Comparison of ENCODE assay signal across 11 cellular contexts in genomic region chr6:166542580-166542912, GRCh38. TPM values are rescaled to one million over a fixed set of nuclear protein-coding genes. Genes with fewer than 3 reads are reported as not detected.
A peak's percentile ranks its signal among the peaks of the same experiment; 100 is the strongest.
DNase-seq lines count a peak whose midpoint lies in the region; ATAC-seq and TF ChIP-seq lines count a peak whose summit lies in the region.
"Had no signal": no experiment of that assay in that cellular context is flagged by ENCODE, and none has a peak within 500 bp of the region (broad histone marks: within the 10 kb centered on the region; RNA-seq: fewer than 3 reads in every experiment).

No MANE protein-coding gene starts in this region.

- in situ Hi-C loops in gastrocnemius medialis (cut with MboI; ENCODE audit: low sequenced_read_pairs in 4 of 4) = no loop called here

- DNase-seq in H7 (peak; percentile 81), WTC11 (ENCODE audit: low spot score) (peak; percentile 59), iPS-NIHi11 (ENCODE audit: low spot score) (peak; percentile 82), gastrocnemius medialis (no peak), COLO829 (ENCODE audit: low spot score) (no peak), NCI-H2196 (lab: John Stamatoyannopoulos, UW; ENCODE audit: unreplicated experiment) (no peak)
- DNase-seq: NCI-H2081; stimulated activated naive CD8-positive, alpha-beta T cell treated with anti-CD3 and anti-CD28 coated beads, Interleukin-15, Interleukin-2, amounts not matched to agents 100 U/mL and 50 U/mL, for 24 hours had no signal

- peak overlapping the region; percentile 82; the same call in 1 of the 2 replicates for H3K27ac Mint-ChIP-seq in WTC11

- H3K36me3 ChIP-seq in H7 (replicated peaks; ENCODE audit: control insufficient read depth, insufficient read depth, low read length) (no peaks in the 10 kb centered on the region), gastrocnemius medialis (peaks cover 0 to 4% of the 10 kb centered on the region in 2 donors)

- CTCF ChIA-PET in WTC11 (lab: Charles Lee) = interaction anchor here (2.0 kb wide), 1 partner anchor 30 kb away, joined by 7 read pairs; no protein-coding TSS in a partner anchor

- TF ChIP-seq POLR2A in gastrocnemius medialis (IDR thresholded peaks at IDR 0.05) = no peak

- no peaks in the 10 kb centered on the region for H3K27me3 ChIP-seq in H7 (ENCODE audit: control insufficient read depth, insufficient read depth, low read length)
- no peaks in the 10 kb centered on the region for H3K27me3 ChIP-seq in gastrocnemius medialis

- no peak overlapping the region for H3K4me3 Mint-ChIP-seq in WTC11
- H3K4me3 Mint-ChIP-seq: neural crest cell had no signal

- no peaks in the 10 kb centered on the region for H3K27me3 Mint-ChIP-seq in WTC11 (ENCODE audit: low read depth)

- ATAC-seq in WTC11 (peak; percentile 86), gastrocnemius medialis (no peak), HG03442 (IDR thresholded peaks at IDR 0.05; ENCODE audit: unreplicated experiment) (no peak)
- ATAC-seq: stimulated activated naive CD8-positive, alpha-beta T cell treated with anti-CD3 and anti-CD28 coated beads, Interleukin-15, Interleukin-2, amounts not matched to agents 100 U/mL and 50 U/mL, for 24 hours had no signal

- H3K9me3 ChIP-seq in gastrocnemius medialis = no peaks in the 10 kb centered on the region

- H3K4me1 ChIP-seq in gastrocnemius medialis = peaks cover 7 to 23% of the 10 kb centered on the region in 2 donors

- peak overlapping the region; percentile 46 to 66 (median 57) for H3K27ac ChIP-seq in gastrocnemius medialis
- H3K27ac ChIP-seq: KMS-11 had no signal

- H3K4me3 ChIP-seq in H7 (ENCODE audit: insufficient read depth, low read depth, low read length) (no peak overlapping the region), gastrocnemius medialis (no peak overlapping the region)

- H3K9me3 Mint-ChIP-seq in WTC11 = no peaks in the 10 kb centered on the region
- H3K9me3 Mint-ChIP-seq: neural crest cell had no signal

- intact Hi-C loops in gastrocnemius medialis (cut with DNase I; ENCODE audit: low total_unique reads) = no loop called here

- no peak for TF ChIP-seq CTCF in WTC11 (IDR thresholded peaks at IDR 0.05)
- no peak for TF ChIP-seq CTCF in gastrocnemius medialis (IDR thresholded peaks at IDR 0.05 in 4 of 5, conservative IDR thresholded peaks at IDR 0.05 in 1 of 5)

- H3K4me1 Mint-ChIP-seq in WTC11 = peaks cover 50% of the 10 kb centered on the region

- no peaks in the 10 kb centered on the region for H3K36me3 Mint-ChIP-seq in WTC11

- POLR2A ChIA-PET in WTC11 (lab: Charles Lee) = interaction anchor here (1.6 kb wide), 1 partner anchor 84 kb away, joined by 5 read pairs; the partner anchor contains the start of gene RPS6KA2

TF ChIP-seq in WTC11, 78 proteins besides CTCF, POLR2A, EP300 and RAD21:
- no peak for TF ChIP-seq HMGXB4 (CRISPR knock-in tag; IDR thresholded peaks at IDR 0.05)
- no peak for TF ChIP-seq CREB1 (CRISPR knock-in tag; IDR thresholded peaks at IDR 0.05)
- no peak for TF ChIP-seq MXD4 (CRISPR knock-in tag; IDR thresholded peaks at IDR 0.05; ENCODE audit: borderline replicate concordance)
- no peak for TF ChIP-seq ZSCAN18 (CRISPR knock-in tag; IDR thresholded peaks at IDR 0.05)
- TF ChIP-seq PRDM15 (CRISPR knock-in tag; IDR thresholded peaks at IDR 0.05) = no peak
TF ChIP-seq in WTC11: peak in this region for 0.

RNA-seq across cellular contexts. Expression of gene RAMACL, which starts 43.9 kb away (rescaled TPM):
- total RNA-seq in H7 (2014; rRNA removed; shearing (Covaris generic)) = 0.18 TPM in 1 of 2 replicates, not detected in the other
- total RNA-seq in WTC11 (2021) (0.30 to 0.79 TPM (median 0.53 TPM) in 3 replicates), gastrocnemius medialis (1 to 10 TPM in 1 of 4 donors, under 1 TPM in 3; 0.18 to 5.6 (median 0.58) TPM)

Comparison
In these comparisons a context has a peak if more than half of its experiments do, and no peak if none do; other contexts are left out.
1. DNase-seq: peak in H7 (single experiment), WTC11 (single experiment) and iPS-NIHi11 (single experiment); none in gastrocnemius medialis (0 of 2), COLO829 (single experiment) and NCI-H2196 (single experiment).